In genomic region chr2:199315299-199316179, GRCh38 we compare ENCODE assay signal across 12 cellular contexts.
A peak's percentile ranks its signal among the peaks of the same experiment; 100 is the strongest.
DNase-seq lines count a peak whose midpoint lies in the region; ATAC-seq and TF ChIP-seq lines count a peak whose summit lies in the region.
"Had no signal": no experiment of that assay in that cellular context is flagged by ENCODE, and none has a peak within 500 bp of the region (broad histone marks: within the 10 kb centered on the region; RNA-seq: fewer than 3 reads in every experiment).

No MANE protein-coding gene starts in this region.

- no peak overlapping the region for H2BK120ac ChIP-seq in mesendoderm (ENCODE audit: low read depth, low read length)

- DNase-seq in DMS 273 (lab: John Stamatoyannopoulos, UW; ENCODE audit: unreplicated experiment) (peak; percentile 34), DMS 273 treated with DMSO at 0.1 percent for 48 hours (lab: John Stamatoyannopoulos, UW) (no peak), NB4 (ENCODE audit: low read depth) (peak; percentile 51), choroid plexus epithelial cell (ENCODE audit: low read depth) (peak; percentile 50), mesendoderm (peak; percentile 76), DMS114 treated with DMSO at 0.1 percent for 48 hours (lab: John Stamatoyannopoulos, UW; ENCODE audit: unreplicated experiment) (no peak), thyroid gland (no peak)
- DNase-seq: NK-92 treated with Interleukin-12 subunit alpha and Interleukin-12 subunit beta, amount 100 ng/mL, for 24 hours; upper lobe of right lung had no signal

- no peaks in the 10 kb centered on the region for H3K4me1 ChIP-seq in mesendoderm (ENCODE audit: control insufficient read depth, low read depth, low read length)
- no peaks in the 10 kb centered on the region for H3K4me1 ChIP-seq in thyroid gland
- H3K4me1 ChIP-seq: ascending aorta, upper lobe of right lung had no signal

- no peak overlapping the region for H3K4ac ChIP-seq in mesendoderm (ENCODE audit: low read depth, low read length)

- TF ChIP-seq POLR2A in NB4 (IDR thresholded peaks at IDR 0.05; ENCODE audit: extremely low read depth, insufficient read length): no peak
- no peak for TF ChIP-seq POLR2A in thyroid gland (IDR thresholded peaks at IDR 0.05)

- no peak for ATAC-seq in HG03095 (IDR thresholded peaks at IDR 0.05; ENCODE audit: unreplicated experiment)
- ATAC-seq: upper lobe of right lung had no signal

- H3K9me3 ChIP-seq in thyroid gland: no peaks in the 10 kb centered on the region
- H3K9me3 ChIP-seq: ascending aorta, upper lobe of right lung had no signal

- H3K9ac ChIP-seq in mesendoderm (ENCODE audit: low read length): no peak overlapping the region

- H3K4me2 ChIP-seq in mesendoderm (ENCODE audit: low read length): no peak overlapping the region

- no peak overlapping the region for H2BK15ac ChIP-seq in mesendoderm (replicated peaks; ENCODE audit: low read depth)

- H3K23ac ChIP-seq in mesendoderm (ENCODE audit: low read length): no peak overlapping the region

- no peak overlapping the region for H3K27ac ChIP-seq in mesendoderm (ENCODE audit: low read depth, low read length)
- H3K27ac ChIP-seq in thyroid gland: no peak overlapping the region
- H3K27ac ChIP-seq: 22Rv1, ascending aorta, upper lobe of right lung had no signal

- no peak for TF ChIP-seq CTCF in NB4 (IDR thresholded peaks at IDR 0.05; ENCODE audit: low read depth, low read length)
- TF ChIP-seq CTCF in choroid plexus epithelial cell (conservative IDR thresholded peaks at IDR 0.05; ENCODE audit: low read depth, low read length): no peak
- TF ChIP-seq CTCF in thyroid gland (IDR thresholded peaks at IDR 0.05): no peak

- no peaks in the 10 kb centered on the region for H3K79me2 ChIP-seq in mesendoderm (ENCODE audit: control insufficient read depth, insufficient read depth, low read length)

- H4K5ac ChIP-seq in mesendoderm (ENCODE audit: low read length): no peak overlapping the region

- no peak overlapping the region for H3K18ac ChIP-seq in mesendoderm (ENCODE audit: low read length)

- no peaks in the 10 kb centered on the region for H3K27me3 ChIP-seq in mesendoderm (ENCODE audit: insufficient read depth, low read length, poor library complexity)
- no peaks in the 10 kb centered on the region for H3K27me3 ChIP-seq in thyroid gland
- H3K27me3 ChIP-seq: ascending aorta, upper lobe of right lung had no signal

- no peaks in the 10 kb centered on the region for H3K79me1 ChIP-seq in mesendoderm (ENCODE audit: low read length)

- WGBS in mesendoderm (ENCODE audit: extremely low coverage, insufficient coverage, low lambda C conversion rate): no CpG with 5 or more reads among the region's 1 CpG
- 83 to 86% methylated on average over 1 of the region's 1 CpG for WGBS in thyroid gland, 2 donors

- H3K56ac ChIP-seq in mesendoderm (ENCODE audit: low read length): no peak overlapping the region

- no peak overlapping the region for H2AK5ac ChIP-seq in mesendoderm (ENCODE audit: low read length)

- H2BK5ac ChIP-seq in mesendoderm (ENCODE audit: low read length): no peak overlapping the region

- intact Hi-C loops in thyroid gland (cut with DNase I): no loop called here

- H3K36me3 ChIP-seq in mesendoderm (ENCODE audit: control insufficient read depth, insufficient read depth, low read length) (no peaks in the 10 kb centered on the region), thyroid gland (no peaks in the 10 kb centered on the region)
- H3K36me3 ChIP-seq: ascending aorta, upper lobe of right lung had no signal

- H3K4me3 ChIP-seq in NB4 (ENCODE audit: low read depth, low read length) (no peak overlapping the region), choroid plexus epithelial cell (ENCODE audit: low read depth, low read length) (no peak overlapping the region), mesendoderm (ENCODE audit: low read length) (no peak overlapping the region), thyroid gland (replicated peaks in 1 of 3) (no peak overlapping the region)
- H3K4me3 ChIP-seq: ascending aorta, upper lobe of right lung had no signal

- no peak overlapping the region for H4K8ac ChIP-seq in mesendoderm (ENCODE audit: low read depth, low read length)

Comparison
In these comparisons a context has a peak if more than half of its experiments do, and no peak if none do; other contexts are left out.
1. DNase-seq: peak in DMS 273 (single experiment), NB4 (single experiment), choroid plexus epithelial cell (single experiment) and mesendoderm (single experiment); none in DMS 273 treated with DMSO at 0.1 percent for 48 hours (single experiment), DMS114 treated with DMSO at 0.1 percent for 48 hours (single experiment) and thyroid gland (0 of 2).